ENCODE assay signal across 1 cellular context in genomic region chr13:52651880-52652169, GRCh38.
A peak's percentile ranks its signal among the peaks of the same experiment; 100 is the strongest.
TF ChIP-seq lines count a peak whose summit lies in the region.

No MANE protein-coding gene starts in this region.

TF ChIP-seq in K562, 482 proteins besides CTCF, POLR2A, EP300 and RAD21 (continued from another document):
- TF ChIP-seq MGA (IDR thresholded peaks at IDR 0.05), result peak; percentile 87
- peak; percentile 40 for TF ChIP-seq CHD1 (IDR thresholded peaks at IDR 0.05; ENCODE audit: low read length)
- TF ChIP-seq NCOR1 (IDR thresholded peaks at IDR 0.05), result 0 out of 2 replicates have a peak, but pooled peaks have one; percentile 11
- TF ChIP-seq CUX1 (CRISPR knock-in tag; IDR thresholded peaks at IDR 0.05), result no peak
